In the genomic region with DNA sequence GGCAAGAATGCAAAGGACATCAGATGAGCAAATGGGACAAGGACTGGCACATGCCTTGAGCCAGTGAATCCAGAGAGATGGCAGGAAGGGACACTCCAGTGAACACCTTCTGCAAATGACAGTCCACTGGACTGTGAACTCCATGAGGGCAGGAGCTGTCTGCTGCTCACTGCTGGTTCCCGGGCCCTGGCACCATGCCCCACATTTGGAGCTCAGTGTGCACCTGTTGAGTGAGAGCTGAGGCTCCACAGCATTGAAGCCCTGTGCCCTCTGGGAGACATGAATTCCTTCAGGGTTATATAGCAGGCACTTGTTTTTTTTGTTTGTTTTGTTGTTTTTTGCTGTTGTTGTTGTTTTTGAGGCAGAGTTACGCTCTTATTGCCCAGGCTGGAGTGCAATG, we compare ENCODE assay signal across 27 cellular contexts. TPM values are rescaled to one million over a fixed set of nuclear protein-coding genes. Genes with fewer than 3 reads are reported as not detected.
"Had no signal": no experiment of that assay in that cellular context is flagged by ENCODE, and none has a peak within 500 bp of the region (broad histone marks: within the 10 kb centered on the region; RNA-seq: fewer than 3 reads in every experiment).

No MANE protein-coding gene starts in this region.

- H3K27me3 ChIP-seq: dorsolateral prefrontal cortex, esophagus squamous epithelium, gastrocnemius medialis, heart right ventricle, left lung had no signal

- H3K36me3 ChIP-seq: gastrocnemius medialis, heart right ventricle, left lung, lower lobe of right lung had no signal

- H3K9me3 ChIP-seq: esophagus squamous epithelium, gastrocnemius medialis, left lung, lower lobe of right lung, mucosa of descending colon had no signal

- DNase-seq: dermis blood vessel endothelial cell; dorsolateral prefrontal cortex; effector CD4-positive, alpha-beta T cell; effector memory CD4-positive, alpha-beta T cell; esophagus squamous epithelium; foreskin fibroblast; foreskin melanocyte; gastrocnemius medialis; glutamatergic neuron; head of caudate nucleus; heart right ventricle; hippocampal formation; left cardiac atrium; left lung; left ventricle myocardium superior; lower lobe of right lung; mesenchymal stem cell; mucosa of descending colon had no signal

- H3K4me3 ChIP-seq: coronary artery, dorsolateral prefrontal cortex, esophagus squamous epithelium, gastrocnemius medialis, heart right ventricle, left lung, lower lobe of right lung, mucosa of descending colon had no signal

- H3K4me1 ChIP-seq: left lung, lower lobe of right lung had no signal

- FAIRE-seq: colon, endothelial cell of umbilical vein, islet of Langerhans, keratinocyte had no signal

- H3K27ac ChIP-seq: coronary artery, gastrocnemius medialis, heart right ventricle, left lung, lower lobe of right lung had no signal

- ATAC-seq: gastrocnemius medialis, heart right ventricle, left cardiac atrium, left lung, left ventricle myocardium superior, lower lobe of right lung, mucosa of descending colon had no signal

RNA-seq across cellular contexts. Expression of a gene that starts 13.1 kb away (rescaled TPM):
- total RNA-seq: dermis blood vessel endothelial cell, endothelial cell of umbilical vein, epithelial cell of proximal tubule, glomerular endothelial cell, kidney epithelial cell, lung microvascular endothelial cell had no signal
- polyA plus RNA-seq: endothelial cell of umbilical vein, keratinocyte had no signal
